In genomic region chr15:58746174-58746573, GRCh38 we compare ENCODE assay signal across 15 cellular contexts. TPM values are rescaled to one million over a fixed set of nuclear protein-coding genes. Genes with fewer than 3 reads are reported as not detected.
DNase-seq lines count a peak whose midpoint lies in the region; ATAC-seq, FAIRE-seq and TF ChIP-seq lines count a peak whose summit lies in the region.
"Had no signal": no experiment of that assay in that cellular context is flagged by ENCODE, and none has a peak within 500 bp of the region (broad histone marks: within the 10 kb centered on the region; RNA-seq: fewer than 3 reads in every experiment).

No MANE protein-coding gene starts in this region.

- ATAC-seq in A549 (no peak), HG02970 (IDR thresholded peaks at IDR 0.05; ENCODE audit: low FRiP score, unreplicated experiment) (no peak), GM18511 (IDR thresholded peaks at IDR 0.05; ENCODE audit: unreplicated experiment) (no peak)

- CTCF ChIA-PET in A549 (lab: Yijun Ruan, JAX) = interaction anchor here (0.9 to 2.1 kb wide), 4 partner anchors 10 to 69 kb away, joined by 3 to 8 read pairs (median 5); partner anchors contain the start of gene MINDY2
- CTCF ChIA-PET in CD8-positive, alpha-beta memory T cell (lab: Charles Lee) = interaction anchor here (1.3 to 4.9 kb wide), 2 partner anchors 24 to 25 kb away, joined by 4 to 58 read pairs; partner anchors contain the start of gene MINDY2

- H3K9me3 ChIP-seq in A549 = no peaks in the 10 kb centered on the region
- no peaks in the 10 kb centered on the region for H3K9me3 ChIP-seq in CD8-positive, alpha-beta memory T cell (ENCODE audit: low read length)

- H3K36me3 Mint-ChIP-seq in CD8-positive, alpha-beta memory T cell = peaks cover 0 to 16% (median 0%) of the 10 kb centered on the region in 3 donors
- H3K36me3 Mint-ChIP-seq in activated T-helper 2 cell treated with anti-CD3 and anti-CD28 coated beads, Interferon-gamma antibody, Interleukin-2, Interleukin-4, amounts not matched to agents 10 μg/mL and 5 μg/mL and 100 μg/mL, durations not matched to agents 14 hours and 24 hours and 36 hours (ENCODE audit: low read depth) = peaks cover 40% of the 10 kb centered on the region
- no peaks in the 10 kb centered on the region for H3K36me3 Mint-ChIP-seq in immature natural killer cell

- H3K4me2 ChIP-seq in A549 = peak overlapping the region; percentile 79

- H3K36me3 ChIP-seq in CD8-positive, alpha-beta memory T cell (ENCODE audit: insufficient read depth, low read length) = no peaks in the 10 kb centered on the region

- peaks cover 48% of the 10 kb centered on the region for H3K4me1 ChIP-seq in A549
- peaks cover 41% of the 10 kb centered on the region for H3K4me1 ChIP-seq in CD8-positive, alpha-beta memory T cell (ENCODE audit: insufficient read depth, low read length)

- no peaks in the 10 kb centered on the region for H3K27me3 ChIP-seq in CD8-positive, alpha-beta memory T cell (ENCODE audit: insufficient read depth, low read length, poor library complexity, severe bottlenecking)

- no peak for TF ChIP-seq CTCF in A549 (IDR thresholded peaks at IDR 0.05)
- no peak for TF ChIP-seq CTCF in lower leg skin (IDR thresholded peaks at IDR 0.05)

- peak overlapping the region in 1 of 2 experiments; percentile 10; a peak in 1 of 6 replicates for H3K27ac ChIP-seq in A549
- H3K27ac ChIP-seq in CD8-positive, alpha-beta memory T cell (ENCODE audit: low read depth, low read length) = no peak overlapping the region
- H3K27ac ChIP-seq: epithelial cell of prostate had no signal

- WGBS in A549 (ENCODE audit: missing lambda C conversion rate) = 98% methylated on average over 1 of the region's 1 CpG
- 89 to 97% methylated on average over 1 of the region's 1 CpG for WGBS in lower leg skin, 2 donors

- no peak for DNase-seq in A549 (ENCODE audit: low read depth in 1 of 2, low spot score in 1 of 2)
- no peak for DNase-seq in CD8-positive, alpha-beta memory T cell
- no peak for DNase-seq in activated T-helper 2 cell treated with anti-CD3 and anti-CD28 coated beads, Interferon-gamma antibody, Interleukin-2, Interleukin-4, amounts not matched to agents 10 μg/mL and 5 μg/mL and 100 μg/mL, durations not matched to agents 14 hours and 24 hours and 36 hours (ENCODE audit: low spot score)
- DNase-seq in immature natural killer cell = no peak
- DNase-seq in lower leg skin (ENCODE audit: low spot score in 2 of 2) = no peak
- no peak for DNase-seq in EL
- DNase-seq: activated CD4-positive, alpha-beta T cell treated with anti-CD3 and anti-CD28 coated beads, Interleukin-2, amount 10 ng/mL, durations not matched to agents 7 days and 5 days; KG1; NCI-H1694; stimulated activated CD4-positive, alpha-beta T cell treated with anti-CD3 and anti-CD28 coated beads, Interleukin-4, amount 100 ng/mL, for 1 hour; SW 1271 had no signal

- no peak for TF ChIP-seq RAD21 in A549 (conservative IDR thresholded peaks at IDR 0.05 in 1 of 2, IDR thresholded peaks at IDR 0.05 in 1 of 2)

- TF ChIP-seq POLR2A in A549 (IDR thresholded peaks at IDR 0.05; ENCODE audit: low read length) (no peak), lower leg skin (IDR thresholded peaks at IDR 0.05) (no peak)

- peaks cover 0 to 1% of the 10 kb centered on the region in 2 donors for H3K27me3 Mint-ChIP-seq in CD8-positive, alpha-beta memory T cell
- no peaks in the 10 kb centered on the region for H3K27me3 Mint-ChIP-seq in activated T-helper 2 cell treated with anti-CD3 and anti-CD28 coated beads, Interferon-gamma antibody, Interleukin-2, Interleukin-4, amounts not matched to agents 10 μg/mL and 5 μg/mL and 100 μg/mL, durations not matched to agents 14 hours and 24 hours and 36 hours (ENCODE audit: low read depth)
- H3K27me3 Mint-ChIP-seq in immature natural killer cell (ENCODE audit: low read depth in 3 of 3) = peaks cover 2 to 13% (median 4%) of the 10 kb centered on the region in 3 donors
- H3K27me3 Mint-ChIP-seq: activated CD4-positive, alpha-beta T cell treated with anti-CD3 and anti-CD28 coated beads, Interleukin-2, amount 10 ng/mL, durations not matched to agents 7 days and 5 days; central memory CD8-positive, alpha-beta T cell had no signal

- intact Hi-C loops in activated T-helper 2 cell treated with anti-CD3 and anti-CD28 coated beads, Interferon-gamma antibody, Interleukin-2, Interleukin-4, amounts not matched to agents 10 μg/mL and 5 μg/mL and 100 μg/mL, durations not matched to agents 14 hours and 24 hours and 36 hours (cut with micrococcal nuclease) = loop anchor here (5.0 kb wide), 3 partner anchors 39 to 294 kb away; no protein-coding TSS in a partner anchor
- intact Hi-C loops in lower leg skin (cut with DNase I; ENCODE audit: low total_unique reads) = no loop called here

- H3K9me3 Mint-ChIP-seq in CD8-positive, alpha-beta memory T cell = no peaks in the 10 kb centered on the region
- H3K9me3 Mint-ChIP-seq in activated T-helper 2 cell treated with anti-CD3 and anti-CD28 coated beads, Interferon-gamma antibody, Interleukin-2, Interleukin-4, amounts not matched to agents 10 μg/mL and 5 μg/mL and 100 μg/mL, durations not matched to agents 14 hours and 24 hours and 36 hours = no peaks in the 10 kb centered on the region
- H3K9me3 Mint-ChIP-seq in immature natural killer cell = peaks cover 0 to 2% (median 0%) of the 10 kb centered on the region in 6 donors
- H3K9me3 Mint-ChIP-seq: activated CD4-positive, alpha-beta T cell treated with anti-CD3 and anti-CD28 coated beads, Interleukin-2, amount 10 ng/mL, durations not matched to agents 7 days and 5 days; central memory CD8-positive, alpha-beta T cell had no signal

- peak overlapping the region in 2 of 8 donors; percentile 38 to 61 for H3K27ac Mint-ChIP-seq in CD8-positive, alpha-beta memory T cell
- no peak overlapping the region for H3K27ac Mint-ChIP-seq in activated T-helper 2 cell treated with anti-CD3 and anti-CD28 coated beads, Interferon-gamma antibody, Interleukin-2, Interleukin-4, amounts not matched to agents 10 μg/mL and 5 μg/mL and 100 μg/mL, durations not matched to agents 14 hours and 24 hours and 36 hours
- H3K27ac Mint-ChIP-seq in immature natural killer cell = peak overlapping the region in 3 of 6 donors; percentile 5 to 32 (median 22)
- H3K27ac Mint-ChIP-seq: activated CD4-positive, alpha-beta T cell treated with anti-CD3 and anti-CD28 coated beads, Interleukin-2, amount 10 ng/mL, durations not matched to agents 7 days and 5 days had no signal

- peaks cover 66 to 82% (median 80%) of the 10 kb centered on the region in 3 donors for H3K4me1 Mint-ChIP-seq in CD8-positive, alpha-beta memory T cell
- H3K4me1 Mint-ChIP-seq in activated T-helper 2 cell treated with anti-CD3 and anti-CD28 coated beads, Interferon-gamma antibody, Interleukin-2, Interleukin-4, amounts not matched to agents 10 μg/mL and 5 μg/mL and 100 μg/mL, durations not matched to agents 14 hours and 24 hours and 36 hours (ENCODE audit: low read depth) = peaks cover 56% of the 10 kb centered on the region
- peaks cover 73 to 86% of the 10 kb centered on the region in 2 donors for H3K4me1 Mint-ChIP-seq in immature natural killer cell

- H3K4me3 ChIP-seq in A549 = no peak overlapping the region
- H3K4me3 ChIP-seq in CD8-positive, alpha-beta memory T cell (ENCODE audit: low read length) = no peak overlapping the region
- no peak overlapping the region for H3K4me3 ChIP-seq in lower leg skin (ENCODE audit: low read depth, poor library complexity, severe bottlenecking)

- H3K4me3 Mint-ChIP-seq in CD8-positive, alpha-beta memory T cell = peak overlapping the region; percentile 17 to 81 (median 47)
- H3K4me3 Mint-ChIP-seq in activated T-helper 2 cell treated with anti-CD3 and anti-CD28 coated beads, Interferon-gamma antibody, Interleukin-2, Interleukin-4, amounts not matched to agents 10 μg/mL and 5 μg/mL and 100 μg/mL, durations not matched to agents 14 hours and 24 hours and 36 hours (ENCODE audit: low read depth) = peak overlapping the region; percentile 60
- peak overlapping the region; percentile 10 to 65 (median 50) for H3K4me3 Mint-ChIP-seq in immature natural killer cell
- H3K4me3 Mint-ChIP-seq: activated CD4-positive, alpha-beta T cell treated with anti-CD3 and anti-CD28 coated beads, Interleukin-2, amount 10 ng/mL, durations not matched to agents 7 days and 5 days; central memory CD8-positive, alpha-beta T cell had no signal

- POLR2A ChIA-PET in A549 (lab: Yijun Ruan, JAX) = interaction anchor here (0.9 kb wide), 1 partner anchor 24 kb away, joined by 4 read pairs; the partner anchor contains the start of gene MINDY2
- POLR2A ChIA-PET in CD8-positive, alpha-beta memory T cell (lab: Charles Lee) = interaction anchor here (5.3 kb wide), 1 partner anchor 25 kb away, joined by 79 read pairs; the partner anchor contains the start of gene MINDY2

- TF ChIP-seq EP300 in A549 (IDR thresholded peaks at IDR 0.05) = no peak

- FAIRE-seq in A549 (lab: Jason Lieb, UNC) = no peak

TF ChIP-seq in A549, 52 proteins besides CTCF, POLR2A, EP300 and RAD21:
- TF ChIP-seq FOSB (CRISPR knock-in tag; IDR thresholded peaks at IDR 0.05) (no peak), SREBF2 (IDR thresholded peaks at IDR 0.05) (no peak)

RNA-seq across cellular contexts. Expression of gene ADAM10, which starts 3.3 kb away (rescaled TPM):
- polyA plus RNA-seq in A549 (2011; rRNA removed) = 210 and 236 TPM in 2 replicates
- 64.7 and 64.8 TPM in 2 replicates for polyA plus RNA-seq in A549 (2012; cell fraction: cytosol; rRNA removed)
- polyA plus RNA-seq in A549 (2012; cell fraction: nucleus; rRNA removed) = 60.0 and 64.6 TPM in 2 replicates
- 177 to 200 TPM (median 196 TPM) in 3 replicates for polyA plus RNA-seq in A549 (2017; fragmentation: RNase III; extraction: RNeasy Plus Mini Kit Qiagen cat#74134 plus additional on column Dnase treatment)
- polyA minus RNA-seq in A549 (2011; rRNA and poly(A)+ RNA removed) = 117 TPM in 2 replicates
- total RNA-seq in CD8-positive, alpha-beta memory T cell = 10 to 100 TPM; 81.6 to 86.6 TPM
- 120 TPM for polyA plus RNA-seq in CD8-positive, alpha-beta memory T cell
- total RNA-seq in activated T-helper 2 cell treated with anti-CD3 and anti-CD28 coated beads, Interferon-gamma antibody, Interleukin-2, Interleukin-4, amounts not matched to agents 10 μg/mL and 5 μg/mL and 100 μg/mL, durations not matched to agents 14 hours and 24 hours and 36 hours = 136 and 141 TPM in 2 replicates
- polyA plus RNA-seq in immature natural killer cell = 100 to 1,000 TPM; 136 to 314 (median 192) TPM
- 10 to 100 TPM; 40.4 to 45.1 (median 44.5) TPM for total RNA-seq in lower leg skin

RNA-seq across cellular contexts. Expression of gene MINDY2, which starts 24.9 kb away (rescaled TPM):
- polyA plus RNA-seq in A549 (2011; rRNA removed) (4.8 and 7.0 TPM in 2 replicates), A549 (2017; fragmentation: RNase III; extraction: RNeasy Plus Mini Kit Qiagen cat#74134 plus additional on column Dnase treatment) (4.7 to 4.9 TPM (median 4.7 TPM) in 3 replicates), immature natural killer cell (10 to 100 TPM in 2 of 3 donors, 1 to 10 TPM in 1; 9.4 to 22.6 (median 16.5) TPM)
- polyA plus RNA-seq in A549 (2012; cell fraction: cytosol; rRNA removed) = 0.75 and 1.00 TPM in 2 replicates
- 1.2 TPM in 2 replicates for polyA plus RNA-seq in A549 (2012; cell fraction: nucleus; rRNA removed)
- 7.3 and 9.6 TPM in 2 replicates for polyA minus RNA-seq in A549 (2011; rRNA and poly(A)+ RNA removed)
- total RNA-seq in CD8-positive, alpha-beta memory T cell = 10 to 100 TPM in 1 of 2 experiments, 1 to 10 TPM in 1; 9.6 to 12.1 TPM
- polyA plus RNA-seq in CD8-positive, alpha-beta memory T cell = 18.8 TPM
- 10.7 and 11.6 TPM in 2 replicates for total RNA-seq in activated T-helper 2 cell treated with anti-CD3 and anti-CD28 coated beads, Interferon-gamma antibody, Interleukin-2, Interleukin-4, amounts not matched to agents 10 μg/mL and 5 μg/mL and 100 μg/mL, durations not matched to agents 14 hours and 24 hours and 36 hours
- 10 to 100 TPM; 17.9 to 30.5 (median 23.4) TPM for total RNA-seq in lower leg skin
